12 cellular contexts compared by ENCODE assay signal in the genomic region with DNA sequence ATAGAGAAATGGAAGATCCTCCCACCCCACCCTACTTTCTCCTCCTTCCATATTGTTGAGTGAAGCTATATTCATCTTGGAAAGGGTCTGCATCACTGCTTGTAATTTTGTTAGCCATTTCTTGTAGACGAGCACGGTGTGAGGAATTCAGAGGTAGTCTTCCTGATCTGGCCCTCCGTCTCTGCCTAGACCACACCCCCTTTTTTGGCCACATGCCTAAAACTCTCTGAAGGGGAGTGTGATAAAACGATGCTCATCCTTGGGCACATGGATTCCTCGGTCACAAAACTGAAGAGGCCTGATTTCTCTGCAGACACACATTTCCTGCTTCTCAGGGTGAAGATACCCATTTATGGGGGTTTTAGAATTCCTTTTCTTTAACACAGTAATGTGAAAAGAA.
"Had no signal": no experiment of that assay in that cellular context is flagged by ENCODE, and none has a peak within 500 bp of the region (broad histone marks: within the 10 kb centered on the region; RNA-seq: fewer than 3 reads in every experiment).

No MANE protein-coding gene starts in this region.

- H3K36me3 ChIP-seq: esophagus muscularis mucosa, neutrophil, thoracic aorta had no signal

- H3K9me3 Mint-ChIP-seq: activated naive CD4-positive, alpha-beta T cell treated with anti-CD3 and anti-CD28 coated beads, Interleukin-2, amount 10 ng/mL, durations not matched to agents 7 days and 5 days; stimulated activated effector memory CD8-positive, alpha-beta T cell treated with anti-CD3 and anti-CD28 coated beads, Interleukin-12 subunit alpha, Interleukin-12 subunit beta, amount 100 ng/mL, for 72 hours had no signal

- H3K27ac Mint-ChIP-seq: activated naive CD4-positive, alpha-beta T cell treated with anti-CD3 and anti-CD28 coated beads, Interleukin-2, amount 10 ng/mL, durations not matched to agents 7 days and 5 days; stimulated activated effector memory CD8-positive, alpha-beta T cell treated with anti-CD3 and anti-CD28 coated beads, Interleukin-12 subunit alpha, Interleukin-12 subunit beta, amount 100 ng/mL, for 72 hours had no signal

- H3K36me3 Mint-ChIP-seq: activated naive CD4-positive, alpha-beta T cell treated with anti-CD3 and anti-CD28 coated beads, Interleukin-2, amount 10 ng/mL, durations not matched to agents 7 days and 5 days; stimulated activated effector memory CD8-positive, alpha-beta T cell treated with anti-CD3 and anti-CD28 coated beads, Interleukin-12 subunit alpha, Interleukin-12 subunit beta, amount 100 ng/mL, for 72 hours had no signal

- H3K27ac ChIP-seq: neutrophil, thoracic aorta had no signal

- H3K4me3 ChIP-seq: thoracic aorta had no signal

- DNase-seq: activated CD4-positive, alpha-beta T cell treated with anti-CD3 and anti-CD28 coated beads for 1 hour; activated CD4-positive, alpha-beta T cell treated with anti-CD3 and anti-CD28 coated beads, Interleukin-2, amount 50 U/mL, for 4 hours; activated naive CD4-positive, alpha-beta T cell treated with anti-CD3 and anti-CD28 coated beads, Interleukin-2, amount 10 ng/mL, durations not matched to agents 7 days and 5 days; activated T-cell treated with anti-CD3 and anti-CD28 coated beads for 4 hours; kidney glomerular epithelial cell; posterior cingulate gyrus; T-helper 1 cell; T1000 had no signal

- H3K27me3 ChIP-seq: esophagus muscularis mucosa had no signal

- H3K9me3 ChIP-seq: esophagus muscularis mucosa, neutrophil, thoracic aorta had no signal

- H3K4me3 Mint-ChIP-seq: activated naive CD4-positive, alpha-beta T cell treated with anti-CD3 and anti-CD28 coated beads, Interleukin-2, amount 10 ng/mL, durations not matched to agents 7 days and 5 days; stimulated activated effector memory CD8-positive, alpha-beta T cell treated with anti-CD3 and anti-CD28 coated beads, Interleukin-12 subunit alpha, Interleukin-12 subunit beta, amount 100 ng/mL, for 72 hours had no signal
